ENCODE assay signal across 21 cellular contexts in the genomic region with DNA sequence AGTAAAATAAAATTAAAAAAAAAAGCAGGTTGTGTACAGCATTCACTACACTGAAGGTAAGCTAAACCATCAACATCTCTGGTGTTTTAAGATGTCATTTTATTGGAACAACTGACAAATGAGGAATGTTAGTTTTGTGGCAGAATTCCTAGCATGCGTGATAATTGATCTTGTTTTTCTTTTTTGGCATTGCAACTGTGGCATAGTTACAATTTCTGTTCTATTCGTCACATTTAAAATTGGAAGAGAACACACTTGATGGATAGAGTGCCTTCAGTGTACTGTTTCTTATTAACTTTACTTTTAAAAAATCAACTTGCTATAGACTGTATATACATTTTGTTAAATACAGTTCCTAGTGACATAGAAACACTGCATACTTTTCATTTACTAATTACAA.
"Had no signal": no experiment of that assay in that cellular context is flagged by ENCODE, and none has a peak within 500 bp of the region (broad histone marks: within the 10 kb centered on the region; RNA-seq: fewer than 3 reads in every experiment).

No MANE protein-coding gene starts in this region.

- ATAC-seq: activated CD8-positive, alpha-beta T cell treated with anti-CD3 and anti-CD28 coated beads, Interleukin-2, amount 10 ng/mL, durations not matched to agents 7 days and 5 days; natural killer cell treated with Interleukin-12 subunit alpha and Interleukin-12 subunit beta and Interleukin-15 and Interleukin-18, amount 100 ng/mL, for 72 hours; stimulated activated naive CD8-positive, alpha-beta T cell treated with anti-CD3 and anti-CD28 coated beads, Interleukin-15, Interleukin-2, amounts not matched to agents 100 U/mL and 50 U/mL, for 24 hours had no signal

- H3K4me1 ChIP-seq: left ventricle myocardium inferior, right atrium auricular region had no signal

- DNase-seq: activated CD4-positive, alpha-beta T cell treated with anti-CD3 and anti-CD28 coated beads for 48 hours; activated CD8-positive, alpha-beta memory T cell treated with anti-CD3 and anti-CD28 coated beads, Interleukin-2, amount 50 U/mL, for 4 hours; activated CD8-positive, alpha-beta T cell treated with anti-CD3 and anti-CD28 coated beads, Interleukin-2, amount 10 ng/mL, durations not matched to agents 7 days and 5 days; activated gamma-delta T cell treated with Interleukin-2 at 50 U/mL for 16 hours; amygdala; brain microvascular endothelial cell; cortex of kidney; effector memory CD4-positive, alpha-beta T cell; hippocampal formation; left ventricle myocardium inferior; small intestine; stimulated activated naive CD8-positive, alpha-beta T cell treated with anti-CD3 and anti-CD28 coated beads, Interleukin-15, Interleukin-2, amounts not matched to agents 100 U/mL and 50 U/mL, for 24 hours; T-helper 1 cell; upper lobe of left lung had no signal

- H3K27me3 Mint-ChIP-seq: activated naive CD8-positive, alpha-beta T cell; central memory CD8-positive, alpha-beta T cell; memory B cell had no signal

- H3K4me3 Mint-ChIP-seq: activated CD8-positive, alpha-beta T cell treated with anti-CD3 and anti-CD28 coated beads, Interleukin-2, amount 10 ng/mL, durations not matched to agents 7 days and 5 days; activated naive CD8-positive, alpha-beta T cell; central memory CD8-positive, alpha-beta T cell; memory B cell; natural killer cell treated with Interleukin-12 subunit alpha and Interleukin-12 subunit beta and Interleukin-15 and Interleukin-18, amount 100 ng/mL, for 72 hours had no signal

- H3K36me3 ChIP-seq: brain microvascular endothelial cell, left ventricle myocardium inferior, right atrium auricular region, upper lobe of left lung had no signal

- H3K9me3 Mint-ChIP-seq: central memory CD8-positive, alpha-beta T cell; memory B cell; natural killer cell treated with Interleukin-12 subunit alpha and Interleukin-12 subunit beta and Interleukin-15 and Interleukin-18, amount 100 ng/mL, for 72 hours had no signal

- H3K9me3 ChIP-seq: left ventricle myocardium inferior, right atrium auricular region, upper lobe of left lung had no signal

- H3K27ac Mint-ChIP-seq: activated CD8-positive, alpha-beta T cell treated with anti-CD3 and anti-CD28 coated beads, Interleukin-2, amount 10 ng/mL, durations not matched to agents 7 days and 5 days; activated naive CD8-positive, alpha-beta T cell; memory B cell; natural killer cell treated with Interleukin-12 subunit alpha and Interleukin-12 subunit beta and Interleukin-15 and Interleukin-18, amount 100 ng/mL, for 72 hours; progenitor cell of endocrine pancreas had no signal

- H3K27me3 ChIP-seq: brain microvascular endothelial cell, right atrium auricular region, upper lobe of left lung had no signal

- H3K4me3 ChIP-seq: left ventricle myocardium inferior, right atrium auricular region, SK-N-MC, upper lobe of left lung had no signal

- H3K4me1 Mint-ChIP-seq: memory B cell had no signal

- H3K36me3 Mint-ChIP-seq: activated naive CD8-positive, alpha-beta T cell; memory B cell; natural killer cell treated with Interleukin-12 subunit alpha and Interleukin-12 subunit beta and Interleukin-15 and Interleukin-18, amount 100 ng/mL, for 72 hours had no signal

- H3K27ac ChIP-seq: brain microvascular endothelial cell, left ventricle myocardium inferior, right atrium auricular region, SK-N-MC, upper lobe of left lung had no signal
